2 cellular contexts compared by ENCODE assay signal in the genomic region with DNA sequence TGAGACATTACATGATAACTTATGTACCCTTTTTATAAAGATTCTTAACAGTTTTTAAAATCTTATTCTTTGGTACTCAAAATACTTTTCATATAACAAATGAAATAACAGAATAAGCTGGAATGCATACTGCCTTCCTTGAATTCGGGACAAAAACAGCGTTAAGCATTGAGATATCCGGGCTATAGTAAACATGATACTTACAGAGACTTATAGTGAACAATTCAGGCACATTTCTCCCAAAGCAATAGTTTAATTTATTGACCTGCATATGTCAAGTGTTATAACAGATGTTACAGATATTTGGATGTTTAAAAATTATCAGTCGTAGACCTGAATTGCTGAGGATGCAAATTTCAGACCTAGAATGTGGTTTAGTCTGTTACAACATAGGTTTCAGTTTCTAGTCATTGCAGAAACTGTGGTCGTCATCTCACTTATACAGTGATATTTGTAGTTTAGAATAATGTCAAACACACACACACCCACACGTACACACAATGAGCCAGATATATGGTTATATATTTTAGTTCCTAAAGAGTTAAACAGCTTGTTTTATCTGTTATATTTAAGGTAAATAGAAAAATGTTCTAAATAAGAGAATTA.
TF ChIP-seq lines count a peak whose summit lies in the region.

No MANE protein-coding gene starts in this region.

TF ChIP-seq in H1, 55 proteins besides CTCF, POLR2A, EP300 and RAD21 (continued from another document):
- TF ChIP-seq, protein P1, sequence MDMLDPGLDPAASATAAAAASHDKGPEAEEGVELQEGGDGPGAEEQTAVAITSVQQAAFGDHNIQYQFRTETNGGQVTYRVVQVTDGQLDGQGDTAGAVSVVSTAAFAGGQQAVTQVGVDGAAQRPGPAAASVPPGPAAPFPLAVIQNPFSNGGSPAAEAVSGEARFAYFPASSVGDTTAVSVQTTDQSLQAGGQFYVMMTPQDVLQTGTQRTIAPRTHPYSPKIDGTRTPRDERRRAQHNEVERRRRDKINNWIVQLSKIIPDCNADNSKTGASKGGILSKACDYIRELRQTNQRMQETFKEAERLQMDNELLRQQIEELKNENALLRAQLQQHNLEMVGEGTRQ (IDR thresholded peaks at IDR 0.05; ENCODE audit: low read length), result no peak

TF ChIP-seq in GM23338, 12 proteins besides CTCF, POLR2A, EP300 and RAD21 (continued from another document):
- TF ChIP-seq, protein P2, sequence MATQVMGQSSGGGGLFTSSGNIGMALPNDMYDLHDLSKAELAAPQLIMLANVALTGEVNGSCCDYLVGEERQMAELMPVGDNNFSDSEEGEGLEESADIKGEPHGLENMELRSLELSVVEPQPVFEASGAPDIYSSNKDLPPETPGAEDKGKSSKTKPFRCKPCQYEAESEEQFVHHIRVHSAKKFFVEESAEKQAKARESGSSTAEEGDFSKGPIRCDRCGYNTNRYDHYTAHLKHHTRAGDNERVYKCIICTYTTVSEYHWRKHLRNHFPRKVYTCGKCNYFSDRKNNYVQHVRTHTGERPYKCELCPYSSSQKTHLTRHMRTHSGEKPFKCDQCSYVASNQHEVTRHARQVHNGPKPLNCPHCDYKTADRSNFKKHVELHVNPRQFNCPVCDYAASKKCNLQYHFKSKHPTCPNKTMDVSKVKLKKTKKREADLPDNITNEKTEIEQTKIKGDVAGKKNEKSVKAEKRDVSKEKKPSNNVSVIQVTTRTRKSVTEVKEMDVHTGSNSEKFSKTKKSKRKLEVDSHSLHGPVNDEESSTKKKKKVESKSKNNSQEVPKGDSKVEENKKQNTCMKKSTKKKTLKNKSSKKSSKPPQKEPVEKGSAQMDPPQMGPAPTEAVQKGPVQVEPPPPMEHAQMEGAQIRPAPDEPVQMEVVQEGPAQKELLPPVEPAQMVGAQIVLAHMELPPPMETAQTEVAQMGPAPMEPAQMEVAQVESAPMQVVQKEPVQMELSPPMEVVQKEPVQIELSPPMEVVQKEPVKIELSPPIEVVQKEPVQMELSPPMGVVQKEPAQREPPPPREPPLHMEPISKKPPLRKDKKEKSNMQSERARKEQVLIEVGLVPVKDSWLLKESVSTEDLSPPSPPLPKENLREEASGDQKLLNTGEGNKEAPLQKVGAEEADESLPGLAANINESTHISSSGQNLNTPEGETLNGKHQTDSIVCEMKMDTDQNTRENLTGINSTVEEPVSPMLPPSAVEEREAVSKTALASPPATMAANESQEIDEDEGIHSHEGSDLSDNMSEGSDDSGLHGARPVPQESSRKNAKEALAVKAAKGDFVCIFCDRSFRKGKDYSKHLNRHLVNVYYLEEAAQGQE (IDR thresholded peaks at IDR 0.05; ENCODE audit: unreplicated experiment), result no peak
- TF ChIP-seq ZNF331 (CRISPR knock-in tag; IDR thresholded peaks at IDR 0.05; ENCODE audit: low read depth) (no peak), NANOG (IDR thresholded peaks at IDR 0.05; ENCODE audit: borderline replicate concordance) (no peak), ZNF114 (CRISPR knock-in tag; IDR thresholded peaks at IDR 0.05) (no peak), CREB1 (CRISPR knock-in tag; IDR thresholded peaks at IDR 0.05; ENCODE audit: low read depth) (no peak)
- TF ChIP-seq, protein P3, sequence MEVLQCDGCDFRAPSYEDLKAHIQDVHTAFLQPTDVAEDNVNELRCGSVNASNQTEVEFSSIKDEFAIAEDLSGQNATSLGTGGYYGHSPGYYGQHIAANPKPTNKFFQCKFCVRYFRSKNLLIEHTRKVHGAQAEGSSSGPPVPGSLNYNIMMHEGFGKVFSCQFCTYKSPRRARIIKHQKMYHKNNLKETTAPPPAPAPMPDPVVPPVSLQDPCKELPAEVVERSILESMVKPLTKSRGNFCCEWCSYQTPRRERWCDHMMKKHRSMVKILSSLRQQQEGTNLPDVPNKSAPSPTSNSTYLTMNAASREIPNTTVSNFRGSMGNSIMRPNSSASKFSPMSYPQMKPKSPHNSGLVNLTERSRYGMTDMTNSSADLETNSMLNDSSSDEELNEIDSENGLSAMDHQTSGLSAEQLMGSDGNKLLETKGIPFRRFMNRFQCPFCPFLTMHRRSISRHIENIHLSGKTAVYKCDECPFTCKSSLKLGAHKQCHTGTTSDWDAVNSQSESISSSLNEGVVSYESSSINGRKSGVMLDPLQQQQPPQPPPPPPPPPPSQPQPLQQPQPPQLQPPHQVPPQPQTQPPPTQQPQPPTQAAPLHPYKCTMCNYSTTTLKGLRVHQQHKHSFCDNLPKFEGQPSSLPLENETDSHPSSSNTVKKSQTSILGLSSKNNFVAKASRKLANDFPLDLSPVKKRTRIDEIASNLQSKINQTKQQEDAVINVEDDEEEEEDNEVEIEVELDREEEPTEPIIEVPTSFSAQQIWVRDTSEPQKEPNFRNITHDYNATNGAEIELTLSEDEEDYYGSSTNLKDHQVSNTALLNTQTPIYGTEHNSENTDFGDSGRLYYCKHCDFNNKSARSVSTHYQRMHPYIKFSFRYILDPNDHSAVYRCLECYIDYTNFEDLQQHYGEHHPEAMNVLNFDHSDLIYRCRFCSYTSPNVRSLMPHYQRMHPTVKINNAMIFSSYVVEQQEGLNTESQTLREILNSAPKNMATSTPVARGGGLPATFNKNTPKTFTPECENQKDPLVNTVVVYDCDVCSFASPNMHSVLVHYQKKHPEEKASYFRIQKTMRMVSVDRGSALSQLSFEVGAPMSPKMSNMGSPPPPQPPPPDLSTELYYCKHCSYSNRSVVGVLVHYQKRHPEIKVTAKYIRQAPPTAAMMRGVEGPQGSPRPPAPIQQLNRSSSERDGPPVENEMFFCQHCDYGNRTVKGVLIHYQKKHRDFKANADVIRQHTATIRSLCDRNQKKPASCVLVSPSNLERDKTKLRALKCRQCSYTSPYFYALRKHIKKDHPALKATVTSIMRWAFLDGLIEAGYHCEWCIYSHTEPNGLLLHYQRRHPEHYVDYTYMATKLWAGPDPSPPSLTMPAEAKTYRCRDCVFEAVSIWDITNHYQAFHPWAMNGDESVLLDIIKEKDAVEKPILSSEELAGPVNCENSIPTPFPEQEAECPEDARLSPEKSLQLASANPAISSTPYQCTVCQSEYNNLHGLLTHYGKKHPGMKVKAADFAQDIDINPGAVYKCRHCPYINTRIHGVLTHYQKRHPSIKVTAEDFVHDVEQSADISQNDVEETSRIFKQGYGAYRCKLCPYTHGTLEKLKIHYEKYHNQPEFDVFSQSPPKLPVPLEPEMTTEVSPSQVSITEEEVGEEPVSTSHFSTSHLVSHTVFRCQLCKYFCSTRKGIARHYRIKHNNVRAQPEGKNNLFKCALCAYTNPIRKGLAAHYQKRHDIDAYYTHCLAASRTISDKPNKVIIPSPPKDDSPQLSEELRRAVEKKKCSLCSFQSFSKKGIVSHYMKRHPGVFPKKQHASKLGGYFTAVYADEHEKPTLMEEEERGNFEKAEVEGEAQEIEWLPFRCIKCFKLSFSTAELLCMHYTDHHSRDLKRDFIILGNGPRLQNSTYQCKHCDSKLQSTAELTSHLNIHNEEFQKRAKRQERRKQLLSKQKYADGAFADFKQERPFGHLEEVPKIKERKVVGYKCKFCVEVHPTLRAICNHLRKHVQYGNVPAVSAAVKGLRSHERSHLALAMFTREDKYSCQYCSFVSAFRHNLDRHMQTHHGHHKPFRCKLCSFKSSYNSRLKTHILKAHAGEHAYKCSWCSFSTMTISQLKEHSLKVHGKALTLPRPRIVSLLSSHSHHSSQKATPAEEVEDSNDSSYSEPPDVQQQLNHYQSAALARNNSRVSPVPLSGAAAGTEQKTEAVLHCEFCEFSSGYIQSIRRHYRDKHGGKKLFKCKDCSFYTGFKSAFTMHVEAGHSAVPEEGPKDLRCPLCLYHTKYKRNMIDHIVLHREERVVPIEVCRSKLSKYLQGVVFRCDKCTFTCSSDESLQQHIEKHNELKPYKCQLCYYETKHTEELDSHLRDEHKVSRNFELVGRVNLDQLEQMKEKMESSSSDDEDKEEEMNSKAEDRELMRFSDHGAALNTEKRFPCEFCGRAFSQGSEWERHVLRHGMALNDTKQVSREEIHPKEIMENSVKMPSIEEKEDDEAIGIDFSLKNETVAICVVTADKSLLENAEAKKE (CRISPR knock-in tag; IDR thresholded peaks at IDR 0.05), result no peak
